26 cellular contexts compared by ENCODE assay signal in genomic region chr15:23422099-23422945, GRCh38. TPM values are rescaled to one million over a fixed set of nuclear protein-coding genes. Genes with fewer than 3 reads are reported as not detected.
DNase-seq lines count a peak whose midpoint lies in the region; TF ChIP-seq lines count a peak whose summit lies in the region.
"Had no signal": no experiment of that assay in that cellular context is flagged by ENCODE, and none has a peak within 500 bp of the region (broad histone marks: within the 10 kb centered on the region; RNA-seq: fewer than 3 reads in every experiment).

No MANE protein-coding gene starts in this region.

- H3K27ac Mint-ChIP-seq in CD4-positive, alpha-beta memory T cell: no peak overlapping the region
- H3K27ac Mint-ChIP-seq: activated T-helper 2 cell treated with anti-CD3 and anti-CD28 coated beads, Interferon-gamma antibody, Interleukin-2, Interleukin-4, amounts not matched to agents 10 μg/mL and 5 μg/mL and 100 μg/mL, durations not matched to agents 14 hours and 24 hours and 36 hours; endodermal cell; nephron; type B pancreatic cell had no signal

- H3K4me3 ChIP-seq in MG63 (no peak overlapping the region), epithelial cell of proximal tubule (ENCODE audit: low read depth, low read length) (no peak overlapping the region)
- no peak overlapping the region for H3K4me3 ChIP-seq in CD4-positive, alpha-beta memory T cell (ENCODE audit: low read length in 2 of 2)
- H3K4me3 ChIP-seq: lung, psoas muscle had no signal

- no peak overlapping the region for H3K4me3 Mint-ChIP-seq in CD4-positive, alpha-beta memory T cell
- H3K4me3 Mint-ChIP-seq: endodermal cell, nephron, type B pancreatic cell had no signal

- no peaks in the 10 kb centered on the region for H3K27me3 ChIP-seq in MG63
- no peaks in the 10 kb centered on the region for H3K27me3 ChIP-seq in CD4-positive, alpha-beta memory T cell (ENCODE audit: insufficient read depth, low read length)
- H3K27me3 ChIP-seq: foreskin keratinocyte had no signal

- in situ Hi-C loops in KBM-7 (cut with MboI; ENCODE audit: low pct_unique_long_range_greater_than_20kb, low sequenced_read_pairs): loop anchor here (25.0 kb wide), 1 partner anchor 510 kb away; no protein-coding TSS in a partner anchor

- peaks cover 0 to 1% of the 10 kb centered on the region in 2 donors for H3K27me3 Mint-ChIP-seq in CD4-positive, alpha-beta memory T cell
- H3K27me3 Mint-ChIP-seq: type B pancreatic cell had no signal

- DNase-seq in A172 (ENCODE audit: low spot score) (peak; percentile 28), MG63 (peak; percentile 68), epithelial cell of proximal tubule (ENCODE audit: low read depth) (peak; percentile 56), kidney glomerular epithelial cell (lab: John Stamatoyannopoulos, UW) (peak; percentile 1), nucleus accumbens (lab: John Stamatoyannopoulos, UW) (no peak), KBM-7 (no peak)
- no peak for DNase-seq in CD4-positive, alpha-beta memory T cell
- no peak for DNase-seq in activated CD8-positive, alpha-beta memory T cell treated with anti-CD3 and anti-CD28 coated beads, Interleukin-2, amount 50 U/mL, for 4 hours
- DNase-seq: activated CD4-positive, CD25-positive, alpha-beta regulatory T cell; COR-L47; endodermal cell; foreskin keratinocyte; NCI-H2227 treated with DMSO at 0.1 percent for 48 hours; SHP77; stimulated activated naive CD4-positive, alpha-beta T cell; T-helper 2 cell had no signal

- peaks cover 0 to 2% (median 0%) of the 10 kb centered on the region in 8 donors for H3K9me3 Mint-ChIP-seq in CD4-positive, alpha-beta memory T cell
- H3K9me3 Mint-ChIP-seq: activated T-helper 2 cell treated with anti-CD3 and anti-CD28 coated beads, Interferon-gamma antibody, Interleukin-2, Interleukin-4, amounts not matched to agents 10 μg/mL and 5 μg/mL and 100 μg/mL, durations not matched to agents 14 hours and 24 hours and 36 hours; type B pancreatic cell had no signal

- POLR2A ChIA-PET in CD4-positive, alpha-beta memory T cell (lab: Charles Lee; ENCODE audit: partially characterized antibody): no interaction called here

- intact Hi-C loops in CD4-positive, alpha-beta memory T cell (cut with micrococcal nuclease): no loop called here

- no peaks in the 10 kb centered on the region for H3K36me3 Mint-ChIP-seq in CD4-positive, alpha-beta memory T cell
- H3K36me3 Mint-ChIP-seq: type B pancreatic cell had no signal

- no peak overlapping the region for H3K27ac ChIP-seq in CD4-positive, alpha-beta memory T cell (ENCODE audit: low read depth, low read length)
- H3K27ac ChIP-seq: foreskin keratinocyte, psoas muscle had no signal

- no peaks in the 10 kb centered on the region for H3K4me1 Mint-ChIP-seq in CD4-positive, alpha-beta memory T cell
- H3K4me1 Mint-ChIP-seq: endodermal cell, nephron had no signal

- no peaks in the 10 kb centered on the region for H3K4me1 ChIP-seq in CD4-positive, alpha-beta memory T cell (ENCODE audit: insufficient read depth, low read length)
- H3K4me1 ChIP-seq: foreskin keratinocyte, psoas muscle had no signal

- H3K36me3 ChIP-seq in MG63: no peaks in the 10 kb centered on the region
- H3K36me3 ChIP-seq in CD4-positive, alpha-beta memory T cell (ENCODE audit: insufficient read depth, low read length): no peaks in the 10 kb centered on the region

- no peaks in the 10 kb centered on the region for H3K9me3 ChIP-seq in MG63
- no peaks in the 10 kb centered on the region for H3K9me3 ChIP-seq in CD4-positive, alpha-beta memory T cell (ENCODE audit: control insufficient read depth in 1 of 2, low read length in 2 of 2)
- H3K9me3 ChIP-seq: psoas muscle had no signal

- CTCF ChIA-PET in CD4-positive, alpha-beta memory T cell (lab: Charles Lee; ENCODE audit: partially characterized antibody): no interaction called here

- TF ChIP-seq CTCF in epithelial cell of proximal tubule (conservative IDR thresholded peaks at IDR 0.05; ENCODE audit: low read depth, low read length): no peak

RNA-seq across cellular contexts. Expression of gene GOLGA6L2, which starts 24.7 kb away (rescaled TPM):
- not detected in 2 replicates for total RNA-seq in A172 (2014; rRNA removed; shearing (Covaris generic))
- not detected in 2 replicates for total RNA-seq in MG63 (2014; rRNA removed; shearing (Covaris generic); ENCODE audit: low replicate concordance)
- not detected in 2 replicates for total RNA-seq in epithelial cell of proximal tubule
- total RNA-seq in CD4-positive, alpha-beta memory T cell: not detected
- not detected for polyA plus RNA-seq in CD4-positive, alpha-beta memory T cell
- total RNA-seq: activated CD8-positive, alpha-beta memory T cell treated with anti-CD3 and anti-CD28 coated beads for 36 hours; activated T-helper 2 cell treated with anti-CD3 and anti-CD28 coated beads, Interferon-gamma antibody, Interleukin-2, Interleukin-4, amounts not matched to agents 10 μg/mL and 5 μg/mL and 100 μg/mL, durations not matched to agents 14 hours and 24 hours and 36 hours; chondrocyte; endodermal cell; foreskin keratinocyte; G401; HT1080; lung; psoas muscle had no signal
- polyA plus RNA-seq: AG04450, foreskin keratinocyte, lung, psoas muscle had no signal

Comparison
In these comparisons a context has a peak if more than half of its experiments do, and no peak if none do; other contexts are left out.
1. DNase-seq: peak in A172 (single experiment), MG63 (single experiment), epithelial cell of proximal tubule (single experiment) and kidney glomerular epithelial cell (single experiment); none in CD4-positive, alpha-beta memory T cell (0 of 5), activated CD8-positive, alpha-beta memory T cell treated with anti-CD3 and anti-CD28 coated beads, Interleukin-2, amount 50 U/mL, for 4 hours (single experiment), nucleus accumbens (0 of 56) and KBM-7 (single experiment).